ENCODE assay signal across 31 cellular contexts in the genomic region with DNA sequence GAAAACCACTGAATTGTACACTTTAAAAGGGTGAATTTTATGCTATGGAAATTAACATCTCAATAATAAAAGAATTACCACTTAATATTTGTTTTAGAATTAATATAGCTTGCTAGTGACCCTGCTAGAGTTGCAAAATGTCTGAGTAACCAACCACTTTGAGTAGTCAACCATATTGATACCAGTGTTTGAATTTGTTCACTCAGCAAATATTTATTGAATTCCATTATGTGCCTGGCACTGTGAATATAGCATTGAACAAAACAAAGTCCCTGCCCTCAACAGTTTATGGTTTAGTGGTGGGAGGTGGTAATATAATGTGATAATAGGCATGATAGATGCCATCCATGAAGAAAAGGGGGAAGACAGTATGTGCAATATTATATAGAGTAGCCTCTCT. TPM values are rescaled to one million over a fixed set of nuclear protein-coding genes. Genes with fewer than 3 reads are reported as not detected.
"Had no signal": no experiment of that assay in that cellular context is flagged by ENCODE, and none has a peak within 500 bp of the region (broad histone marks: within the 10 kb centered on the region; RNA-seq: fewer than 3 reads in every experiment).

No MANE protein-coding gene starts in this region.

- H3K27me3 ChIP-seq: ascending aorta, breast epithelium, cardiac muscle cell, colonic mucosa, esophagus squamous epithelium, gastroesophageal sphincter, heart right ventricle, hepatocyte had no signal

- DNase-seq: activated B cell treated with CpG ODN at 0.5 μM for 24 hours; activated CD4-positive, alpha-beta memory T cell treated with anti-CD3 and anti-CD28 coated beads for 36 hours; activated CD4-positive, alpha-beta T cell treated with anti-CD3 and anti-CD28 coated beads for 36 hours; activated CD4-positive, alpha-beta T cell treated with anti-CD3 and anti-CD28 coated beads, Interleukin-2, amount 10 ng/mL, durations not matched to agents 24 days and 14 days; activated CD8-positive, alpha-beta memory T cell treated with anti-CD3 and anti-CD28 coated beads, Interleukin-2, amount 50 U/mL, for 48 hours; activated gamma-delta T cell; activated naive CD4-positive, alpha-beta T cell; activated naive CD4-positive, alpha-beta T cell treated with anti-CD3 and anti-CD28 coated beads, Interleukin-2, amount 10 ng/mL, durations not matched to agents 7 days and 5 days; activated naive CD8-positive, alpha-beta T cell treated with anti-CD3 and anti-CD28 coated beads, Interleukin-2, amount 10 ng/mL, durations not matched to agents 7 days and 5 days; activated T-cell treated with anti-CD3 and anti-CD28 coated beads for 4 hours; activated T-cell treated with anti-CD3 and anti-CD28 coated beads, Interleukin-2, amount 50 U/mL, for 24 hours; activated T-cell treated with anti-CD3 and anti-CD28 coated beads, Interleukin-2, amount 50 U/mL, for 72 hours; central memory CD4-positive, alpha-beta T cell; cerebellar nuclear complex; colonic mucosa; effector CD8-positive, alpha-beta T cell; esophagus squamous epithelium; foreskin melanocyte; heart right ventricle; T1000; WERI-Rb-1 had no signal

- H3K9me3 ChIP-seq: ascending aorta, breast epithelium, colonic mucosa, esophagus squamous epithelium, gastroesophageal sphincter had no signal

- H3K4me3 ChIP-seq: ascending aorta, breast epithelium, cardiac muscle cell, colonic mucosa, esophagus squamous epithelium, gastroesophageal sphincter, heart right ventricle, hepatocyte had no signal

- FAIRE-seq: endometrium, endothelial cell of umbilical vein had no signal

- ATAC-seq: activated CD4-positive, alpha-beta T cell treated with anti-CD3 and anti-CD28 coated beads for 36 hours; activated CD4-positive, CD25-positive, alpha-beta regulatory T cell treated with anti-CD3 and anti-CD28 coated beads, Interleukin-2, amount 50 U/mL, for 24 hours; activated naive CD4-positive, alpha-beta T cell treated with anti-CD3 and anti-CD28 coated beads, Interleukin-2, amount 50 U/mL, for 72 hours; activated T-cell treated with anti-CD3 and anti-CD28 coated beads, Interleukin-2, amount 50 U/mL, for 72 hours; gastroesophageal sphincter; heart right ventricle had no signal

- H3K4me1 ChIP-seq: breast epithelium, colonic mucosa had no signal

- H2AFZ ChIP-seq: hepatocyte had no signal

- H3K36me3 ChIP-seq: breast epithelium, colonic mucosa had no signal

- H3K4me2 ChIP-seq: hepatocyte had no signal

- H3K27ac ChIP-seq: ascending aorta, breast epithelium, cardiac muscle cell, colonic mucosa, epithelial cell of prostate, esophagus squamous epithelium, gastroesophageal sphincter, heart right ventricle, hepatocyte, WERI-Rb-1 had no signal

RNA-seq across cellular contexts. Expression of a gene that starts 4.6 kb away (rescaled TPM):
- total RNA-seq: ascending aorta had no signal
